ENCODE assay signal across 1 cellular context in the genomic region with DNA sequence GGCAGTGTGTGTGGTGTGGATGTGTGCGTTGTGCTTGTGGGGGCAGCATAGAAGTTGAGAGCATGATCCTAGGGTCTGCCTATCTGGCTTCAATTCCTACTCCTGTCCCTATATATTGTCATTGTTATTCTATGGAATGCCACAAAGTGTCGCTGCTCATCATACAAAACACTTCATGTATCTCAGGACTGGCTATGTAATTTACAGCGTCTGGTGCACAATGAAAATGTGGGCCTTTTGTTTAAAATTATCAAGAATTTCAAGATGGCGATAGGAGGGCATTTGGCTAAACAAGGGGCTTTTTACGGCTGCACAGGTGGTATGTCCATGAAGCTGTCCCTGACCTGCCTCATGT.
TF ChIP-seq lines count a peak whose summit lies in the region.

No MANE protein-coding gene starts in this region.

TF ChIP-seq in SK-N-SH treated with all-trans-retinoic acid at 6 μM for 48 hours, 23 proteins besides CTCF, POLR2A, EP300 and RAD21 (continued from another document):
- no peak for TF ChIP-seq TSHZ2 (CRISPR knock-in tag; IDR thresholded peaks at IDR 0.05)
- TF ChIP-seq SNAI2 (CRISPR knock-in tag; IDR thresholded peaks at IDR 0.05) = no peak
- no peak for TF ChIP-seq CSDC2 (CRISPR knock-in tag; IDR thresholded peaks at IDR 0.05)
- no peak for TF ChIP-seq ZNF70 (CRISPR knock-in tag; IDR thresholded peaks at IDR 0.05)
- no peak for TF ChIP-seq ARNTL (CRISPR knock-in tag; IDR thresholded peaks at IDR 0.05; ENCODE audit: borderline replicate concordance, low read depth)
